In genomic region chr13:79782541-79783216, GRCh38 we compare ENCODE assay signal across 8 cellular contexts.
DNase-seq lines count a peak whose midpoint lies in the region; ATAC-seq lines count a peak whose summit lies in the region.

No MANE protein-coding gene starts in this region.

- H3K9ac ChIP-seq in HUES48 (ENCODE audit: low read depth, low read length) = peak overlapping the region; percentile 8; the same call in 1 of the 2 replicates

- H3K27me3 ChIP-seq in HUES48 (ENCODE audit: control insufficient read depth, insufficient read depth, low read length) = no peaks in the 10 kb centered on the region
- H3K27me3 ChIP-seq in effector memory CD4-positive, alpha-beta T cell (replicated peaks; ENCODE audit: control insufficient read depth, insufficient read depth, low read length, poor library complexity, severe bottlenecking) = no peaks in the 10 kb centered on the region

- peaks cover 16% of the 10 kb centered on the region for H3K4me1 ChIP-seq in HUES48 (ENCODE audit: control insufficient read depth, insufficient read depth, low read length)
- no peaks in the 10 kb centered on the region for H3K4me1 ChIP-seq in effector memory CD4-positive, alpha-beta T cell (ENCODE audit: control insufficient read depth, insufficient read depth, low read length, poor library complexity, severe bottlenecking)

- no peaks in the 10 kb centered on the region for H3K36me3 ChIP-seq in HUES48 (ENCODE audit: control insufficient read depth, insufficient read depth, low read length)
- no peaks in the 10 kb centered on the region for H3K36me3 ChIP-seq in effector memory CD4-positive, alpha-beta T cell (ENCODE audit: control insufficient read depth, insufficient read depth, low read length)

- peak overlapping the region; percentile 92 for H3K27ac ChIP-seq in HUES48 (ENCODE audit: low read depth, low read length)
- H3K27ac ChIP-seq in effector memory CD4-positive, alpha-beta T cell (ENCODE audit: insufficient read depth, low read length, poor library complexity, severe bottlenecking) = no peak overlapping the region

- H3K4me3 ChIP-seq in HUES48 (ENCODE audit: low read depth, low read length) = 0 out of 2 replicates have a peak overlapping the region, but pooled peaks have one; percentile 3
- H3K4me3 ChIP-seq in effector memory CD4-positive, alpha-beta T cell (ENCODE audit: insufficient read depth, low read depth, low read length, poor library complexity, severe bottlenecking) = no peak overlapping the region

- ATAC-seq in left ventricle myocardium superior (peak; percentile 98), HG03097 (IDR thresholded peaks at IDR 0.05; ENCODE audit: low FRiP score, unreplicated experiment) (no peak)
- ATAC-seq in stimulated activated naive CD8-positive, alpha-beta T cell treated with anti-CD3 and anti-CD28 coated beads, Interleukin-15, Interleukin-2, amounts not matched to agents 100 U/mL and 50 U/mL, for 24 hours = no peak

- intact Hi-C loops in left ventricle myocardium superior (cut with micrococcal nuclease) = no loop called here

- H3K9me3 ChIP-seq in HUES48 (ENCODE audit: control insufficient read depth, insufficient read depth, low read length) = no peaks in the 10 kb centered on the region
- H3K9me3 ChIP-seq in effector memory CD4-positive, alpha-beta T cell (ENCODE audit: control insufficient read depth, low read length) = no peaks in the 10 kb centered on the region

- DNase-seq in SW480 (ENCODE audit: low spot score) (peak; percentile 91), left ventricle myocardium superior (peak; percentile 85), renal cortical epithelial cell (ENCODE audit: low read depth) (peak; percentile 91), occipital lobe (lab: John Stamatoyannopoulos, UW) (no peak)
- DNase-seq in stimulated activated naive CD8-positive, alpha-beta T cell treated with anti-CD3 and anti-CD28 coated beads, Interleukin-15, Interleukin-2, amounts not matched to agents 100 U/mL and 50 U/mL, for 24 hours = no peak
- no peak for DNase-seq in effector memory CD4-positive, alpha-beta T cell

Comparison
In these comparisons a context has a peak if more than half of its experiments do, and no peak if none do; other contexts are left out.
1. DNase-seq: peak in SW480 (single experiment), left ventricle myocardium superior (single experiment) and renal cortical epithelial cell (single experiment); none in stimulated activated naive CD8-positive, alpha-beta T cell treated with anti-CD3 and anti-CD28 coated beads, Interleukin-15, Interleukin-2, amounts not matched to agents 100 U/mL and 50 U/mL, for 24 hours (single experiment), effector memory CD4-positive, alpha-beta T cell (0 of 3) and occipital lobe (single experiment).